14 cellular contexts compared by ENCODE assay signal in the genomic region with DNA sequence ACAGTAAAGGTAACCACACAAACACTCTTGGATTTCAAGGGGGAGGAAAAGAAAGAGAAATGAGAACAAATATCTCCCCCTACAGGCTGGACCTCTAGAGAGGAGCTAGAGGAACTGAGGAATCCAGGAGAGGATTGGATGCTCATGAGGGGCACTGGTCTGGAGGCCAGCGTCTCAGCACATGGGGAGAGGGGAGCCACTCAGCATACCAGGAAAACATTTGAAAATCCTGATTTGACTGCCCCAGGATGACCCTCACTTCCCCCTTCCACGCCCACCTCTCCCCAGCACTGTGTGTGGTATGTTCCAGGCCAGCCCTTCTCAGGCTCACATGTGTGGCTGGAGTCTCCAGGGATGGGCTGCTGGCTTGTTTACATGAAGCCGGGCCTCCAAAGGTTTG.
DNase-seq lines count a peak whose midpoint lies in the region; ATAC-seq and TF ChIP-seq lines count a peak whose summit lies in the region.
"Had no signal": no experiment of that assay in that cellular context is flagged by ENCODE, and none has a peak within 500 bp of the region (broad histone marks: within the 10 kb centered on the region; RNA-seq: fewer than 3 reads in every experiment).

No MANE protein-coding gene starts in this region.

- H3K9me3 ChIP-seq in A673 (ENCODE audit: low read depth, low read length, poor library complexity, severe bottlenecking) = no peaks in the 10 kb centered on the region

- H3K4me1 ChIP-seq in A673 (ENCODE audit: insufficient read depth, low read length, poor library complexity, severe bottlenecking) = no peaks in the 10 kb centered on the region

- BruUV-seq in A673 (replicated peaks; lab: Mats Ljungman, UMichigan) = no TSS peak

- TF ChIP-seq CTCF in A673 (conservative IDR thresholded peaks at IDR 0.05; ENCODE audit: low read depth, low read length) (peak; percentile 57), GM12873 (IDR thresholded peaks at IDR 0.05; ENCODE audit: insufficient read depth, low read depth, low read length, missing control alignments) (peak; percentile 16)

- H3K27ac ChIP-seq in A673 (ENCODE audit: low read depth, low read length, poor library complexity, severe bottlenecking) = no peak overlapping the region

- no peak overlapping the region for H3K27ac Mint-ChIP-seq in activated CD4-positive, alpha-beta memory T cell treated with anti-CD3 and anti-CD28 coated beads, Interleukin-2, amount 10 ng/mL, durations not matched to agents 7 days and 5 days
- H3K27ac Mint-ChIP-seq: CD8-positive, alpha-beta T cell; nephron had no signal

- intact Hi-C loops in A673 (cut with micrococcal nuclease; ENCODE audit: unreplicated experiment) = no loop called here
- intact Hi-C loops in left ventricle myocardium superior (cut with micrococcal nuclease) = no loop called here

- H3K9me3 Mint-ChIP-seq in activated CD4-positive, alpha-beta memory T cell treated with anti-CD3 and anti-CD28 coated beads, Interleukin-2, amount 10 ng/mL, durations not matched to agents 7 days and 5 days = peaks cover 8% of the 10 kb centered on the region
- H3K9me3 Mint-ChIP-seq: CD8-positive, alpha-beta T cell; nephron had no signal

- POLR2A ChIA-PET in A673 (lab: Charles Lee; ENCODE audit: low non-redundant PET) = no interaction called here
- POLR2A ChIA-PET in activated CD4-positive, alpha-beta memory T cell treated with anti-CD3 and anti-CD28 coated beads, Interleukin-2, amount 10 ng/mL, durations not matched to agents 7 days and 5 days (lab: Charles Lee) = interaction anchor here (1.0 kb wide), 1 partner anchor 260 kb away, joined by 4 read pairs; no protein-coding TSS in a partner anchor

- peaks cover 34% of the 10 kb centered on the region for H3K4me1 Mint-ChIP-seq in activated CD4-positive, alpha-beta memory T cell treated with anti-CD3 and anti-CD28 coated beads, Interleukin-2, amount 10 ng/mL, durations not matched to agents 7 days and 5 days

- H3K27me3 Mint-ChIP-seq in activated CD4-positive, alpha-beta memory T cell treated with anti-CD3 and anti-CD28 coated beads, Interleukin-2, amount 10 ng/mL, durations not matched to agents 7 days and 5 days = peaks cover 6% of the 10 kb centered on the region

- H3K4me3 Mint-ChIP-seq in activated CD4-positive, alpha-beta memory T cell treated with anti-CD3 and anti-CD28 coated beads, Interleukin-2, amount 10 ng/mL, durations not matched to agents 7 days and 5 days = no peak overlapping the region
- H3K4me3 Mint-ChIP-seq: CD8-positive, alpha-beta T cell; nephron had no signal

- H3K36me3 ChIP-seq in A673 (ENCODE audit: insufficient read depth, low read length, poor library complexity, severe bottlenecking) = no peaks in the 10 kb centered on the region

- ATAC-seq in left ventricle myocardium superior = peak; percentile 50
- ATAC-seq: CD8-positive, alpha-beta T cell had no signal

- H3K36me3 Mint-ChIP-seq in activated CD4-positive, alpha-beta memory T cell treated with anti-CD3 and anti-CD28 coated beads, Interleukin-2, amount 10 ng/mL, durations not matched to agents 7 days and 5 days (ENCODE audit: low read depth) = peaks cover 8% of the 10 kb centered on the region
- H3K36me3 Mint-ChIP-seq: CD8-positive, alpha-beta T cell had no signal

- CTCF ChIA-PET in A673 (lab: Charles Lee) = interaction anchor here (0.6 kb wide), 1 partner anchor 322 kb away, joined by 3 read pairs; no protein-coding TSS in a partner anchor
- CTCF ChIA-PET in activated CD4-positive, alpha-beta memory T cell treated with anti-CD3 and anti-CD28 coated beads, Interleukin-2, amount 10 ng/mL, durations not matched to agents 7 days and 5 days (lab: Charles Lee) = interaction anchor here (1.0 to 1.3 kb wide), 3 partner anchors 9 to 260 kb away, joined by 3 to 4 read pairs (median 3); no protein-coding TSS in a partner anchor

- in situ Hi-C loops in SK-MEL-5 (cut with HindIII; ENCODE audit: low pct_unique_long_range_greater_than_20kb, low sequenced_read_pairs) = no loop called here

- H3K4me3 ChIP-seq in A673 (ENCODE audit: low read depth, low read length, poor library complexity, severe bottlenecking) = no peak overlapping the region

- H3K27me3 ChIP-seq in A673 (replicated peaks; ENCODE audit: insufficient read depth, low read depth, low read length, poor library complexity) = no peaks in the 10 kb centered on the region

- DNase-seq in A673 (ENCODE audit: low spot score) = peak; percentile 48
- peak; percentile 60 for DNase-seq in SK-MEL-5 (ENCODE audit: low read depth, low spot score)
- no peak for DNase-seq in left ventricle myocardium superior
- DNase-seq in A172 (ENCODE audit: low spot score) = no peak
- no peak for DNase-seq in activated CD4-positive, alpha-beta memory T cell treated with anti-CD3 and anti-CD28 coated beads, Interleukin-2, amount 10 ng/mL, durations not matched to agents 7 days and 5 days
- no peak for DNase-seq in C1 segment of cervical spinal cord (lab: John Stamatoyannopoulos, UW)
- DNase-seq in stimulated activated CD4-positive, alpha-beta T cell treated with anti-CD3 and anti-CD28 coated beads, Interleukin-4, amount 100 ng/mL, for 24 hours = no peak
- DNase-seq: CD8-positive, alpha-beta T cell; head of caudate nucleus; MV-4-11; stimulated activated CD4-positive, alpha-beta T cell treated with anti-CD3 and anti-CD28 coated beads, Interleukin-1b, Interleukin-23, amount 100 ng/mL, for 48 hours; T-helper 9 cell had no signal

Comparison
In these comparisons a context has a peak if more than half of its experiments do, and no peak if none do; other contexts are left out.
1. DNase-seq: peak in A673 (single experiment) and SK-MEL-5 (single experiment); none in left ventricle myocardium superior (single experiment), A172 (single experiment), activated CD4-positive, alpha-beta memory T cell treated with anti-CD3 and anti-CD28 coated beads, Interleukin-2, amount 10 ng/mL, durations not matched to agents 7 days and 5 days (single experiment), C1 segment of cervical spinal cord (0 of 14) and stimulated activated CD4-positive, alpha-beta T cell treated with anti-CD3 and anti-CD28 coated beads, Interleukin-4, amount 100 ng/mL, for 24 hours (single experiment).